ENCODE assay signal across 26 cellular contexts in the genomic region with DNA sequence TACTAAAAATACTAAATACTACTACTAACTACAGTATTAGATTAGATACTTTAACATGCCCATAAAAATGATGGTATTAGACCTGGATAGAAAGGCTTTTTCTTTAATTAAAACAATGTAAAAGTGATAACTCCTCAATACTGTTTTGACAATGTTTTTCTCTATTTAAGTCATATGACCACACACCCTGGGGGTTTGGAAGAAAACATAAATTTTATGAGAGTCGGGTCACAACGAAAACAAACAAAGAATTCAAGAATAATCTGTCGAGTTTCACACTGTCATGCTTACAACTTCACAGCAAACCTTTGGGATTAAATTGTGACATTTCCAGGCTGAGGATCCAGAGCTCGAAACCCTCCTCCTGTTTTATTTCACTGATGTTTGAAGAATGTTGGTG.
"Had no signal": no experiment of that assay in that cellular context is flagged by ENCODE, and none has a peak within 500 bp of the region (broad histone marks: within the 10 kb centered on the region; RNA-seq: fewer than 3 reads in every experiment).

No MANE protein-coding gene starts in this region.

- H3K4me3 ChIP-seq: adrenal gland, breast epithelium, cardiac muscle cell, colonic mucosa, esophagus squamous epithelium had no signal

- DNase-seq: activated CD4-positive, alpha-beta memory T cell treated with anti-CD3 and anti-CD28 coated beads for 36 hours; activated CD4-positive, alpha-beta T cell treated with anti-CD3 and anti-CD28 coated beads for 36 hours; activated CD4-positive, alpha-beta T cell treated with anti-CD3 and anti-CD28 coated beads, Interleukin-2, amount 10 ng/mL, durations not matched to agents 24 days and 14 days; activated CD4-positive, CD25-positive, alpha-beta regulatory T cell; activated CD4-positive, CD25-positive, alpha-beta regulatory T cell treated with anti-CD3 and anti-CD28 coated beads, Interleukin-2, amount 50 U/mL, for 72 hours; activated CD8-positive, alpha-beta memory T cell treated with anti-CD3 and anti-CD28 coated beads, Interleukin-2, amount 10 ng/mL, durations not matched to agents 7 days and 5 days; activated CD8-positive, alpha-beta memory T cell treated with anti-CD3 and anti-CD28 coated beads, Interleukin-2, amount 50 U/mL, for 4 hours; activated CD8-positive, alpha-beta T cell treated with anti-CD3 and anti-CD28 coated beads, Interleukin-2, amount 10 ng/mL, durations not matched to agents 7 days and 5 days; activated effector memory CD4-positive, alpha-beta T cell treated with anti-CD3 and anti-CD28 coated beads, Interleukin-2, amount 50 U/mL, for 16 hours; activated naive CD4-positive, alpha-beta T cell treated with anti-CD3 and anti-CD28 coated beads for 36 hours; activated naive CD8-positive, alpha-beta T cell treated with anti-CD3 and anti-CD28 coated beads for 36 hours; activated naive CD8-positive, alpha-beta T cell treated with anti-CD3 and anti-CD28 coated beads, Interleukin-2, amount 50 U/mL, for 24 hours; activated T-cell treated with anti-CD3 and anti-CD28 coated beads, Interleukin-2, amount 50 U/mL, for 1 hour; activated T-cell treated with anti-CD3 and anti-CD28 coated beads, Interleukin-2, amount 50 U/mL, for 48 hours; adrenal gland; amygdala; aorta; central memory CD4-positive, alpha-beta T cell; cerebellar nuclear complex; colonic mucosa; effector CD8-positive, alpha-beta T cell; esophagus squamous epithelium; T-helper 2 cell had no signal

- H3K36me3 ChIP-seq: adrenal gland, breast epithelium, cardiac muscle cell, colonic mucosa, esophagus squamous epithelium had no signal

- H3K4me1 ChIP-seq: adrenal gland, breast epithelium, colonic mucosa, esophagus squamous epithelium had no signal

- H3K27me3 ChIP-seq: adrenal gland, breast epithelium, cardiac muscle cell, colonic mucosa, esophagus squamous epithelium had no signal

- FAIRE-seq: frontal cortex had no signal

- ATAC-seq: activated CD4-positive, alpha-beta T cell treated with anti-CD3 and anti-CD28 coated beads for 36 hours; activated CD8-positive, alpha-beta memory T cell treated with anti-CD3 and anti-CD28 coated beads, Interleukin-2, amount 10 ng/mL, durations not matched to agents 7 days and 5 days; activated CD8-positive, alpha-beta T cell treated with anti-CD3 and anti-CD28 coated beads, Interleukin-2, amount 10 ng/mL, durations not matched to agents 7 days and 5 days; activated naive CD8-positive, alpha-beta T cell treated with anti-CD3 and anti-CD28 coated beads, Interleukin-2, amount 50 U/mL, for 24 hours had no signal

- H3K27ac ChIP-seq: adrenal gland, breast epithelium, cardiac muscle cell, colonic mucosa, esophagus squamous epithelium had no signal

- H3K9me3 ChIP-seq: adrenal gland, breast epithelium, colonic mucosa, esophagus squamous epithelium had no signal
